Comparison of ENCODE assay signal across 2 cellular contexts in genomic region chr7:76310102-76310957, GRCh38.
TF ChIP-seq lines count a peak whose summit lies in the region.

No MANE protein-coding gene starts in this region.

TF ChIP-seq in HCT116, 20 proteins besides CTCF, POLR2A, EP300 and RAD21 (continued from another document):
- TF ChIP-seq CEBPB (IDR thresholded peaks at IDR 0.05; ENCODE audit: low read depth) = no peak
- no peak for TF ChIP-seq ELF1 (IDR thresholded peaks at IDR 0.05; ENCODE audit: borderline replicate concordance, low read depth)
- TF ChIP-seq FOSL1 (IDR thresholded peaks at IDR 0.05; ENCODE audit: low read depth) = no peak
- no peak for TF ChIP-seq ZFX (IDR thresholded peaks at IDR 0.05)
- TF ChIP-seq POLR2AphosphoS5 (IDR thresholded peaks at IDR 0.05; ENCODE audit: low read depth, low read length) = no peak
- no peak for TF ChIP-seq SP1 (IDR thresholded peaks at IDR 0.05; ENCODE audit: low read depth)
- no peak for TF ChIP-seq JUND (IDR thresholded peaks at IDR 0.05)
- no peak for TF ChIP-seq EZH2 (IDR thresholded peaks at IDR 0.05)
- no peak for TF ChIP-seq MAX (IDR thresholded peaks at IDR 0.05)
- no peak for TF ChIP-seq YY1 (IDR thresholded peaks at IDR 0.05; ENCODE audit: extremely low read depth, insufficient replicate concordance, low read depth, low read length)

TF ChIP-seq in endothelial cell of umbilical vein, 7 proteins besides CTCF, POLR2A, EP300 and RAD21 (continued from another document):
- no peak for TF ChIP-seq FOS (IDR thresholded peaks at IDR 0.05; ENCODE audit: borderline replicate concordance, insufficient read depth, low read length)
- TF ChIP-seq GATA2 (IDR thresholded peaks at IDR 0.05; ENCODE audit: insufficient read depth, insufficient read length, low read depth, low read length) = no peak
- TF ChIP-seq POLR2AphosphoS5 (IDR thresholded peaks at IDR 0.05; ENCODE audit: insufficient read depth, low read depth, low read length) = no peak
- TF ChIP-seq EZH2 (IDR thresholded peaks at IDR 0.05; ENCODE audit: borderline replicate concordance, low read depth, low read length, severe bottlenecking) = no peak
- no peak for TF ChIP-seq MYC (IDR thresholded peaks at IDR 0.05; ENCODE audit: low read depth, low read length)
- no peak for TF ChIP-seq MAX (IDR thresholded peaks at IDR 0.05; ENCODE audit: insufficient read depth, insufficient read length)
